Comparison of ENCODE assay signal across 10 cellular contexts in genomic region chr1:1207254-1207902, GRCh38. TPM values are rescaled to one million over a fixed set of nuclear protein-coding genes. Genes with fewer than 3 reads are reported as not detected.
A peak's percentile ranks its signal among the peaks of the same experiment; 100 is the strongest.
DNase-seq lines count a peak whose midpoint lies in the region; ATAC-seq lines count a peak whose summit lies in the region.
"Had no signal": no experiment of that assay in that cellular context is flagged by ENCODE, and none has a peak within 500 bp of the region (broad histone marks: within the 10 kb centered on the region; RNA-seq: fewer than 3 reads in every experiment).

No MANE protein-coding gene starts in this region.

- H3K36me3 Mint-ChIP-seq in activated CD8-positive, alpha-beta memory T cell treated with anti-CD3 and anti-CD28 coated beads, Interleukin-2, amount 10 ng/mL, durations not matched to agents 7 days and 5 days: peaks cover 1% of the 10 kb centered on the region
- peaks cover 11% of the 10 kb centered on the region for H3K36me3 Mint-ChIP-seq in activated T-helper 1 cell treated with anti-CD3 and anti-CD28 coated beads, Interleukin-12 subunit alpha, Interleukin-12 subunit beta, Interleukin-2, Interleukin-4 antibody, amounts not matched to agents 30 ng/mL and 10 ng/mL and 1 ng/mL, durations not matched to agents 14 hours and 24 hours and 36 hours (ENCODE audit: low read depth)

- H2BK12ac ChIP-seq in neuronal stem cell (ENCODE audit: low read length): no peak overlapping the region

- no peaks in the 10 kb centered on the region for H3K36me3 ChIP-seq in neuronal stem cell (replicated peaks in 1 of 2; ENCODE audit: control insufficient read depth in 2 of 2, insufficient read depth in 2 of 2, low read length in 2 of 2)
- H3K36me3 ChIP-seq: tibial artery had no signal

- peak overlapping the region; percentile 56 for H3K27ac Mint-ChIP-seq in activated CD8-positive, alpha-beta memory T cell treated with anti-CD3 and anti-CD28 coated beads, Interleukin-2, amount 10 ng/mL, durations not matched to agents 7 days and 5 days
- peak overlapping the region; percentile 99 for H3K27ac Mint-ChIP-seq in activated T-helper 1 cell treated with anti-CD3 and anti-CD28 coated beads, Interleukin-12 subunit alpha, Interleukin-12 subunit beta, Interleukin-2, Interleukin-4 antibody, amounts not matched to agents 30 ng/mL and 10 ng/mL and 1 ng/mL, durations not matched to agents 14 hours and 24 hours and 36 hours

- peak overlapping the region; percentile 89 for H2BK15ac ChIP-seq in neuronal stem cell (ENCODE audit: low read length)

- peaks cover 4% of the 10 kb centered on the region for H3K79me1 ChIP-seq in neuronal stem cell (ENCODE audit: low read depth, low read length)

- no peak for DNase-seq in activated CD8-positive, alpha-beta memory T cell treated with anti-CD3 and anti-CD28 coated beads, Interleukin-2, amount 10 ng/mL, durations not matched to agents 7 days and 5 days
- no peak for DNase-seq in activated CD8-positive, alpha-beta memory T cell treated with anti-CD3 and anti-CD28 coated beads, Interleukin-2, amount 50 U/mL, for 4 hours
- no peak for DNase-seq in activated T-helper 1 cell treated with anti-CD3 and anti-CD28 coated beads, Interleukin-12 subunit alpha, Interleukin-12 subunit beta, Interleukin-2, Interleukin-4 antibody, amounts not matched to agents 30 ng/mL and 10 ng/mL and 1 ng/mL, durations not matched to agents 14 hours and 24 hours and 36 hours (ENCODE audit: low spot score)
- no peak for DNase-seq in neuronal stem cell (ENCODE audit: low spot score)
- DNase-seq in dedifferentiated amniotic fluid mesenchymal stem cell (ENCODE audit: extremely low spot score): no peak
- no peak for DNase-seq in CD1c-positive myeloid dendritic cell (ENCODE audit: extremely low spot score)
- DNase-seq: NCI-H1930 had no signal

- H3K9me3 ChIP-seq in neuronal stem cell (replicated peaks in 1 of 2; ENCODE audit: control insufficient read depth in 2 of 2, insufficient read depth in 1 of 2, low read depth in 1 of 2, low read length in 2 of 2): no peaks in the 10 kb centered on the region
- H3K9me3 ChIP-seq: tibial artery had no signal

- H3K18ac ChIP-seq in neuronal stem cell (ENCODE audit: low read length): peak overlapping the region; percentile 71

- no peak overlapping the region for H3K4me3 Mint-ChIP-seq in activated CD8-positive, alpha-beta memory T cell treated with anti-CD3 and anti-CD28 coated beads, Interleukin-2, amount 10 ng/mL, durations not matched to agents 7 days and 5 days
- peak overlapping the region; percentile 86 for H3K4me3 Mint-ChIP-seq in activated T-helper 1 cell treated with anti-CD3 and anti-CD28 coated beads, Interleukin-12 subunit alpha, Interleukin-12 subunit beta, Interleukin-2, Interleukin-4 antibody, amounts not matched to agents 30 ng/mL and 10 ng/mL and 1 ng/mL, durations not matched to agents 14 hours and 24 hours and 36 hours

- peak overlapping the region; percentile 86 for H2AK5ac ChIP-seq in neuronal stem cell (ENCODE audit: low read depth, low read length)

- H3K27ac ChIP-seq in neuronal stem cell (replicated peaks; ENCODE audit: low read length): no peak overlapping the region
- H3K27ac ChIP-seq: tibial artery had no signal

- no peaks in the 10 kb centered on the region for H3K9me3 Mint-ChIP-seq in activated CD8-positive, alpha-beta memory T cell treated with anti-CD3 and anti-CD28 coated beads, Interleukin-2, amount 10 ng/mL, durations not matched to agents 7 days and 5 days (ENCODE audit: low read depth)
- no peaks in the 10 kb centered on the region for H3K9me3 Mint-ChIP-seq in activated T-helper 1 cell treated with anti-CD3 and anti-CD28 coated beads, Interleukin-12 subunit alpha, Interleukin-12 subunit beta, Interleukin-2, Interleukin-4 antibody, amounts not matched to agents 30 ng/mL and 10 ng/mL and 1 ng/mL, durations not matched to agents 14 hours and 24 hours and 36 hours

- no peak overlapping the region for H4K8ac ChIP-seq in neuronal stem cell (ENCODE audit: low read depth, low read length)

- H3K4me2 ChIP-seq in neuronal stem cell (ENCODE audit: insufficient read depth, low read length, poor library complexity, severe bottlenecking): no peak overlapping the region

- no peak overlapping the region for H3K14ac ChIP-seq in neuronal stem cell (ENCODE audit: low read length)

- no peak overlapping the region for H2AFZ ChIP-seq in neuronal stem cell (ENCODE audit: low read length)

- H4K91ac ChIP-seq in neuronal stem cell (ENCODE audit: low read depth, low read length, poor library complexity): no peak overlapping the region

- WGBS in neuronal stem cell (ENCODE audit: extremely low coverage in 2 of 2, insufficient read length in 2 of 2, insufficient replicate concordance in 1 of 2), 2 donors: no CpG with 5 or more reads among the region's 23 CpGs

- H3K27me3 Mint-ChIP-seq in activated CD8-positive, alpha-beta memory T cell treated with anti-CD3 and anti-CD28 coated beads, Interleukin-2, amount 10 ng/mL, durations not matched to agents 7 days and 5 days: no peaks in the 10 kb centered on the region
- H3K27me3 Mint-ChIP-seq in activated T-helper 1 cell treated with anti-CD3 and anti-CD28 coated beads, Interleukin-12 subunit alpha, Interleukin-12 subunit beta, Interleukin-2, Interleukin-4 antibody, amounts not matched to agents 30 ng/mL and 10 ng/mL and 1 ng/mL, durations not matched to agents 14 hours and 24 hours and 36 hours (ENCODE audit: insufficient read depth): no peaks in the 10 kb centered on the region

- H3K4me3 ChIP-seq in neuronal stem cell (ENCODE audit: low read length in 2 of 2): no peak overlapping the region

- no peak for ATAC-seq in activated CD8-positive, alpha-beta memory T cell treated with anti-CD3 and anti-CD28 coated beads, Interleukin-2, amount 10 ng/mL, durations not matched to agents 7 days and 5 days

- H3K9ac ChIP-seq in neuronal stem cell (ENCODE audit: low read depth, low read length, poor library complexity): no peak overlapping the region

- peaks cover 0 to 42% (median 23%) of the 10 kb centered on the region in 3 experiments for H3K27me3 ChIP-seq in neuronal stem cell (ENCODE audit: control insufficient read depth in 3 of 3, insufficient read depth in 3 of 3, low read depth in 1 of 3, low read length in 3 of 3)

- H2BK5ac ChIP-seq in neuronal stem cell (ENCODE audit: low read length): no peak overlapping the region

- peak overlapping the region; percentile 72 for H2BK120ac ChIP-seq in neuronal stem cell (ENCODE audit: low read depth, low read length)

- peak overlapping the region; percentile 20 for H3K23ac ChIP-seq in neuronal stem cell (ENCODE audit: low read depth, low read length, poor library complexity)

- H3K4me1 Mint-ChIP-seq in activated CD8-positive, alpha-beta memory T cell treated with anti-CD3 and anti-CD28 coated beads, Interleukin-2, amount 10 ng/mL, durations not matched to agents 7 days and 5 days: peaks cover 25% of the 10 kb centered on the region
- H3K4me1 Mint-ChIP-seq in activated T-helper 1 cell treated with anti-CD3 and anti-CD28 coated beads, Interleukin-12 subunit alpha, Interleukin-12 subunit beta, Interleukin-2, Interleukin-4 antibody, amounts not matched to agents 30 ng/mL and 10 ng/mL and 1 ng/mL, durations not matched to agents 14 hours and 24 hours and 36 hours (ENCODE audit: low read depth): peaks cover 24% of the 10 kb centered on the region

- intact Hi-C loops in activated T-helper 1 cell treated with anti-CD3 and anti-CD28 coated beads, Interleukin-12 subunit alpha, Interleukin-12 subunit beta, Interleukin-2, Interleukin-4 antibody, amounts not matched to agents 30 ng/mL and 10 ng/mL and 1 ng/mL, durations not matched to agents 14 hours and 24 hours and 36 hours (cut with micrococcal nuclease): loop anchor here (5.0 kb wide), 3 partner anchors 45 to 100 kb away; partner anchors contain the start of genes ACAP3 and PUSL1

- H3K4ac ChIP-seq in neuronal stem cell (ENCODE audit: low read length): no peak overlapping the region

- peaks cover 5% of the 10 kb centered on the region in 2 donors for H3K4me1 ChIP-seq in neuronal stem cell (ENCODE audit: control insufficient read depth in 2 of 2, insufficient read depth in 1 of 2, low read depth in 1 of 2, low read length in 2 of 2)

- CTCF ChIA-PET in activated CD8-positive, alpha-beta memory T cell treated with anti-CD3 and anti-CD28 coated beads, Interleukin-2, amount 10 ng/mL, durations not matched to agents 7 days and 5 days (lab: Charles Lee): interaction anchor here (1.5 to 3.6 kb wide), 2 partner anchors 23 to 85 kb away, joined by 4 to 24 read pairs; no protein-coding TSS in a partner anchor

RNA-seq across cellular contexts. Expression of gene TNFRSF18, which starts 1.0 kb away (rescaled TPM):
- 100 to 1,000 TPM in 1 of 2 experiments, 10 to 100 TPM in 1; 28.1 to 156 TPM for total RNA-seq in activated CD8-positive, alpha-beta memory T cell treated with anti-CD3 and anti-CD28 coated beads, Interleukin-2, amount 10 ng/mL, durations not matched to agents 7 days and 5 days
- 350 and 356 TPM in 2 replicates for total RNA-seq in activated T-helper 1 cell treated with anti-CD3 and anti-CD28 coated beads, Interleukin-12 subunit alpha, Interleukin-12 subunit beta, Interleukin-2, Interleukin-4 antibody, amounts not matched to agents 30 ng/mL and 10 ng/mL and 1 ng/mL, durations not matched to agents 14 hours and 24 hours and 36 hours
- 0.21 TPM for polyA plus RNA-seq in neuronal stem cell (2013, experiment 1 of 2)
- polyA plus RNA-seq in neuronal stem cell (2013, experiment 2 of 2): 0.36 TPM

RNA-seq across cellular contexts. Expression of gene TNFRSF4, which starts 6.6 kb away (rescaled TPM):
- 10 to 100 TPM in 1 of 2 experiments, 1 to 10 TPM in 1; 8.1 to 72.4 TPM for total RNA-seq in activated CD8-positive, alpha-beta memory T cell treated with anti-CD3 and anti-CD28 coated beads, Interleukin-2, amount 10 ng/mL, durations not matched to agents 7 days and 5 days
- 788 and 811 TPM in 2 replicates for total RNA-seq in activated T-helper 1 cell treated with anti-CD3 and anti-CD28 coated beads, Interleukin-12 subunit alpha, Interleukin-12 subunit beta, Interleukin-2, Interleukin-4 antibody, amounts not matched to agents 30 ng/mL and 10 ng/mL and 1 ng/mL, durations not matched to agents 14 hours and 24 hours and 36 hours
- polyA plus RNA-seq in neuronal stem cell (2013, experiment 1 of 2): 0.06 TPM
- polyA plus RNA-seq in neuronal stem cell (2013, experiment 2 of 2): 0.08 TPM

RNA-seq across cellular contexts. Expression of gene SDF4, which starts 24.4 kb away (rescaled TPM):
- 100 to 1,000 TPM; 109 to 144 TPM for total RNA-seq in activated CD8-positive, alpha-beta memory T cell treated with anti-CD3 and anti-CD28 coated beads, Interleukin-2, amount 10 ng/mL, durations not matched to agents 7 days and 5 days
- total RNA-seq in activated T-helper 1 cell treated with anti-CD3 and anti-CD28 coated beads, Interleukin-12 subunit alpha, Interleukin-12 subunit beta, Interleukin-2, Interleukin-4 antibody, amounts not matched to agents 30 ng/mL and 10 ng/mL and 1 ng/mL, durations not matched to agents 14 hours and 24 hours and 36 hours: 202 TPM in 2 replicates
- polyA plus RNA-seq in neuronal stem cell (2013, experiment 1 of 2): 62.8 TPM
- polyA plus RNA-seq in neuronal stem cell (2013, experiment 2 of 2): 64.4 TPM

RNA-seq across cellular contexts. Expression of gene B3GALT6, which starts 24.7 kb away (rescaled TPM):
- total RNA-seq in activated CD8-positive, alpha-beta memory T cell treated with anti-CD3 and anti-CD28 coated beads, Interleukin-2, amount 10 ng/mL, durations not matched to agents 7 days and 5 days: 10 to 100 TPM; 17.6 to 25.5 TPM
- total RNA-seq in activated T-helper 1 cell treated with anti-CD3 and anti-CD28 coated beads, Interleukin-12 subunit alpha, Interleukin-12 subunit beta, Interleukin-2, Interleukin-4 antibody, amounts not matched to agents 30 ng/mL and 10 ng/mL and 1 ng/mL, durations not matched to agents 14 hours and 24 hours and 36 hours: 45.9 and 46.3 TPM in 2 replicates
- 24.2 TPM for polyA plus RNA-seq in neuronal stem cell (2013, experiment 1 of 2)
- 23.9 TPM for polyA plus RNA-seq in neuronal stem cell (2013, experiment 2 of 2)

RNA-seq across cellular contexts. Expression of gene TTLL10, which starts 33.7 kb away (rescaled TPM):
- total RNA-seq in activated CD8-positive, alpha-beta memory T cell treated with anti-CD3 and anti-CD28 coated beads, Interleukin-2, amount 10 ng/mL, durations not matched to agents 7 days and 5 days: not detected
- 0.10 and 0.15 TPM in 2 replicates for total RNA-seq in activated T-helper 1 cell treated with anti-CD3 and anti-CD28 coated beads, Interleukin-12 subunit alpha, Interleukin-12 subunit beta, Interleukin-2, Interleukin-4 antibody, amounts not matched to agents 30 ng/mL and 10 ng/mL and 1 ng/mL, durations not matched to agents 14 hours and 24 hours and 36 hours
- polyA plus RNA-seq in neuronal stem cell (2013, experiment 1 of 2): 1.3 TPM
- 1.3 TPM for polyA plus RNA-seq in neuronal stem cell (2013, experiment 2 of 2)
- total RNA-seq: dermis microvascular lymphatic vessel endothelial cell, glomerular endothelial cell had no signal

Comparison
In these comparisons a context has a peak if more than half of its experiments do, and no peak if none do; other contexts are left out.
1. RNA of gene TNFRSF4, which starts 6.6 kb away (total RNA-seq): 788 to 811 TPM in activated T-helper 1 cell treated with anti-CD3 and anti-CD28 coated beads, Interleukin-12 subunit alpha, Interleukin-12 subunit beta, Interleukin-2, Interleukin-4 antibody, amounts not matched to agents 30 ng/mL and 10 ng/mL and 1 ng/mL, durations not matched to agents 14 hours and 24 hours and 36 hours; 8.1 to 72.4 TPM in activated CD8-positive, alpha-beta memory T cell treated with anti-CD3 and anti-CD28 coated beads, Interleukin-2, amount 10 ng/mL, durations not matched to agents 7 days and 5 days; every median in the first group is over 10 times any median in the second.